ENCODE assay signal across 15 cellular contexts in genomic region chr14:102007916-102008418, GRCh38. TPM values are rescaled to one million over a fixed set of nuclear protein-coding genes. Genes with fewer than 3 reads are reported as not detected.
DNase-seq lines count a peak whose midpoint lies in the region; ATAC-seq and TF ChIP-seq lines count a peak whose summit lies in the region.
"Had no signal": no experiment of that assay in that cellular context is flagged by ENCODE, and none has a peak within 500 bp of the region (broad histone marks: within the 10 kb centered on the region; RNA-seq: fewer than 3 reads in every experiment).

No MANE protein-coding gene starts in this region.

- no peak overlapping the region for H2AK5ac ChIP-seq in mesenchymal stem cell (ENCODE audit: low read length, severe bottlenecking)

- no peak overlapping the region for H3K4me3 Mint-ChIP-seq in stimulated activated naive CD8-positive, alpha-beta T cell treated with anti-CD3 and anti-CD28 coated beads, Interleukin-15, amount 100 ng/mL, for 72 hours

- no peaks in the 10 kb centered on the region for H3K27me3 ChIP-seq in mesenchymal stem cell (ENCODE audit: control insufficient read depth in 1 of 2, insufficient read depth in 1 of 2, low read length in 2 of 2)
- H3K27me3 ChIP-seq in right atrium auricular region = no peaks in the 10 kb centered on the region
- H3K27me3 ChIP-seq: Peyer's patch, SJSA1 had no signal

- TF ChIP-seq CTCF in right atrium auricular region (IDR thresholded peaks at IDR 0.05) = no peak

- H2BK120ac ChIP-seq in mesenchymal stem cell (ENCODE audit: low read depth, low read length) = no peak overlapping the region

- ATAC-seq in stimulated activated naive CD8-positive, alpha-beta T cell treated with anti-CD3 and anti-CD28 coated beads, Interleukin-15, amount 100 ng/mL, for 72 hours = no peak
- no peak for ATAC-seq in stimulated activated naive CD8-positive, alpha-beta T cell treated with anti-CD3 and anti-CD28 coated beads, Interleukin-15, Interleukin-2, amounts not matched to agents 100 U/mL and 50 U/mL, for 24 hours
- ATAC-seq in HG03354 (IDR thresholded peaks at IDR 0.05; ENCODE audit: poor library complexity, severe bottlenecking, unreplicated experiment) (no peak), HG02623 (IDR thresholded peaks at IDR 0.05; ENCODE audit: unreplicated experiment) (no peak)

- 96% methylated on average over 11 of the region's 14 CpGs for WGBS in mesenchymal stem cell

- no peaks in the 10 kb centered on the region for H3K4me1 ChIP-seq in mesenchymal stem cell (ENCODE audit: control insufficient read depth, insufficient read depth, low read depth, low read length)
- no peaks in the 10 kb centered on the region for H3K4me1 ChIP-seq in right atrium auricular region
- H3K4me1 ChIP-seq: Peyer's patch had no signal

- no peak for DNase-seq in stimulated activated naive CD8-positive, alpha-beta T cell treated with anti-CD3 and anti-CD28 coated beads, Interleukin-15, amount 100 ng/mL, for 72 hours
- DNase-seq in stimulated activated naive CD8-positive, alpha-beta T cell treated with anti-CD3 and anti-CD28 coated beads, Interleukin-15, Interleukin-2, amounts not matched to agents 100 U/mL and 50 U/mL, for 24 hours = no peak
- DNase-seq in NCI-H69 (lab: John Stamatoyannopoulos, UW) = peak; percentile 41
- no peak for DNase-seq in mesenchymal stem cell
- DNase-seq in right atrium auricular region (ENCODE audit: low spot score) = no peak
- DNase-seq: ACHN, AML-193, NCI-H1436, NCI-H526, Peyer's patch had no signal

- H3K18ac ChIP-seq in mesenchymal stem cell (ENCODE audit: low read depth in 1 of 2, low read length in 2 of 2) = no peak overlapping the region

- no peak overlapping the region for H2BK15ac ChIP-seq in mesenchymal stem cell (ENCODE audit: low read depth, poor library complexity, severe bottlenecking)

- H2AFZ ChIP-seq in mesenchymal stem cell (ENCODE audit: low read depth, low read length) = no peak overlapping the region

- H3K36me3 ChIP-seq in mesenchymal stem cell (ENCODE audit: control insufficient read depth in 1 of 2, insufficient read depth in 2 of 2, low read depth in 1 of 2, low read length in 2 of 2) (peaks cover 76 to 97% of the 10 kb centered on the region in 2 experiments), right atrium auricular region (peaks cover 100% of the 10 kb centered on the region)

- no peak overlapping the region for H3K27ac ChIP-seq in mesenchymal stem cell (ENCODE audit: low read length, poor library complexity, severe bottlenecking)
- H3K27ac ChIP-seq in right atrium auricular region = no peak overlapping the region
- H3K27ac ChIP-seq: C4-2B, KMS-11, Peyer's patch, SJSA1 had no signal

- H3K4ac ChIP-seq in mesenchymal stem cell (ENCODE audit: low read depth in 1 of 2, low read length in 2 of 2) = no peak overlapping the region

- H3K27ac Mint-ChIP-seq in stimulated activated naive CD8-positive, alpha-beta T cell treated with anti-CD3 and anti-CD28 coated beads, Interleukin-15, amount 100 ng/mL, for 72 hours = peak overlapping the region; percentile 42 to 86

- H4K91ac ChIP-seq in mesenchymal stem cell (ENCODE audit: low read length) = peak overlapping the region; percentile 16

- H3K14ac ChIP-seq in mesenchymal stem cell (ENCODE audit: low read length in 2 of 2) = no peak overlapping the region

- no peak overlapping the region for H3K23ac ChIP-seq in mesenchymal stem cell (ENCODE audit: low read length in 2 of 2)

- no peak overlapping the region for H3K4me3 ChIP-seq in mesenchymal stem cell (ENCODE audit: insufficient read depth in 1 of 2, low read depth in 1 of 2, low read length in 2 of 2)
- H3K4me3 ChIP-seq in right atrium auricular region = no peak overlapping the region
- H3K4me3 ChIP-seq: Peyer's patch, SJSA1 had no signal

- no peaks in the 10 kb centered on the region for H3K4me1 Mint-ChIP-seq in stimulated activated naive CD8-positive, alpha-beta T cell treated with anti-CD3 and anti-CD28 coated beads, Interleukin-15, amount 100 ng/mL, for 72 hours

- no peak overlapping the region for H3K4me2 ChIP-seq in mesenchymal stem cell (ENCODE audit: low read length, poor library complexity, severe bottlenecking)
- H3K4me2 ChIP-seq: KMS-11 had no signal

- peaks cover 25% of the 10 kb centered on the region for H3K79me1 ChIP-seq in mesenchymal stem cell (replicated peaks; ENCODE audit: low read length, poor library complexity, severe bottlenecking)

- H4K8ac ChIP-seq in mesenchymal stem cell (ENCODE audit: low read length) = no peak overlapping the region

- no peaks in the 10 kb centered on the region for H3K9me3 ChIP-seq in mesenchymal stem cell (ENCODE audit: control insufficient read depth, low read length)
- H3K9me3 ChIP-seq in right atrium auricular region = no peaks in the 10 kb centered on the region
- H3K9me3 ChIP-seq: Peyer's patch, SJSA1 had no signal

- H3K9me3 Mint-ChIP-seq in stimulated activated naive CD8-positive, alpha-beta T cell treated with anti-CD3 and anti-CD28 coated beads, Interleukin-15, amount 100 ng/mL, for 72 hours = no peaks in the 10 kb centered on the region

- H2BK12ac ChIP-seq in mesenchymal stem cell (ENCODE audit: low read length in 2 of 2) = no peak overlapping the region

- H3K9ac ChIP-seq in mesenchymal stem cell (ENCODE audit: low read length) = no peak overlapping the region
- H3K9ac ChIP-seq: KMS-11 had no signal

- H3K27me3 Mint-ChIP-seq in stimulated activated naive CD8-positive, alpha-beta T cell treated with anti-CD3 and anti-CD28 coated beads, Interleukin-15, amount 100 ng/mL, for 72 hours = no peaks in the 10 kb centered on the region

- no peak overlapping the region for H2BK5ac ChIP-seq in mesenchymal stem cell (ENCODE audit: low read depth, low read length, poor library complexity, severe bottlenecking)

RNA-seq across cellular contexts. Expression of gene DYNC1H1, which starts 43.6 kb away (rescaled TPM):
- 97.7 TPM for polyA plus RNA-seq in mesenchymal stem cell (2013, experiment 1 of 2)
- 90.8 TPM for polyA plus RNA-seq in mesenchymal stem cell (2013, experiment 2 of 2)
- 100 to 1,000 TPM; 388 to 445 TPM for total RNA-seq in right atrium auricular region
